Comparison of ENCODE assay signal across 18 cellular contexts in the genomic region with DNA sequence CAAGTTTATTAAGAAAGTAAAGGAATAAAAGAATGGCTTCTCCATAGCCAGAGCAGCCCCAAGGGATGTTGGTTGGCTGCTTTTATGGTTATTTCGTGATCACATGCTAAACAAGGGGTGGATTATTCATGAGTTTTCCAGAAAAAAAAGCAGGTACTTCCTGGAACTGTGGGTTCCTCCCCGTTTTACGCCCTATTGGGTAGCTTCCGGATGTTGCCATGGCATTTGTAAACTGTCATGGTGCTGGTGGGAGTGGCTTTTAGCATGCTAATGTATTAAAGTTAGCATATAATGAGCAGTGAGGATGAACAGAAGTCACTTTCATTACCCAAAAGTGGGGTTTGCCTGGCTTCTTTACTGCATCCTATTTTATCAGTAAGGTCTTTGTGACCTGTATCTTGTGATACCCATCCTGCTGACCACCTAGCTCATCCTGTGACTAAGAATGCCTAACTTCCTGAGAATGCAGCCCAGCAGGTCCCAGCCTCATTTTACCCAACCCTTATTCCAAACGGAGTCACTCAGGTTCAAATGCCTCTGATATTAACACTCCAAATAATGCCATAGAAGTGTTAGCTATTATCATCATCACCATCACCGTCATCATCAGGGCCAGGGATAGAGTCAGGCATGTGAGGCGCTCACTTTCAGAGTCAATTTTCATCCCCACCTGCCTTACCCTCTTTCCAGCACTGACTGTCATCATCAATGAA.
DNase-seq lines count a peak whose midpoint lies in the region; ATAC-seq, FAIRE-seq and TF ChIP-seq lines count a peak whose summit lies in the region.
"Had no signal": no experiment of that assay in that cellular context is flagged by ENCODE, and none has a peak within 500 bp of the region (broad histone marks: within the 10 kb centered on the region; RNA-seq: fewer than 3 reads in every experiment).

No MANE protein-coding gene starts in this region.

- ATAC-seq in HepG2 (no peak), right lobe of liver (no peak), HG02885 (IDR thresholded peaks at IDR 0.05; ENCODE audit: poor library complexity, unreplicated experiment) (no peak), upper lobe of right lung (no peak)

- H3K4me2 ChIP-seq in HepG2 (ENCODE audit: low read depth, low read length): no peak overlapping the region
- H3K4me2 ChIP-seq: BLaER1 treated with 17β-estradiol and CSF1 and Interleukin-3, amounts not matched to agents 10 nM and 100 nM; PC-9 had no signal

- no peak for FAIRE-seq in HepG2 (lab: Jason Lieb, UNC)
- FAIRE-seq: GM12892, H54 had no signal

- H3K9me3 Mint-ChIP-seq in neural crest cell: no peaks in the 10 kb centered on the region
- H3K9me3 Mint-ChIP-seq: HFFc6 had no signal

- POLR2A ChIA-PET in HepG2 (lab: Yijun Ruan, JAX): no interaction called here

- no peak overlapping the region for H3K4me3 Mint-ChIP-seq in neural crest cell
- H3K4me3 Mint-ChIP-seq: HFFc6 had no signal

- no peaks in the 10 kb centered on the region for H3K9me3 ChIP-seq in HepG2 (ENCODE audit: low read length)
- no peaks in the 10 kb centered on the region for H3K9me3 ChIP-seq in right lobe of liver
- no peaks in the 10 kb centered on the region for H3K9me3 ChIP-seq in upper lobe of right lung
- H3K9me3 ChIP-seq: BLaER1 treated with 17β-estradiol and CSF1 and Interleukin-3, amounts not matched to agents 10 nM and 100 nM; MG63 had no signal

- H2AFZ ChIP-seq in HepG2 (ENCODE audit: low read length): no peak overlapping the region
- H2AFZ ChIP-seq: PC-9 had no signal

- no peaks in the 10 kb centered on the region for H3K36me3 Mint-ChIP-seq in neural crest cell (ENCODE audit: low read depth)

- TF ChIP-seq CTCF in HepG2 (CRISPR knock-in tag; IDR thresholded peaks at IDR 0.05) (no peak), right lobe of liver (IDR thresholded peaks at IDR 0.05) (no peak), neural crest cell (conservative IDR thresholded peaks at IDR 0.05) (no peak), foreskin fibroblast (IDR thresholded peaks at IDR 0.05; ENCODE audit: low read depth, low read length) (no peak), upper lobe of right lung (IDR thresholded peaks at IDR 0.05) (no peak)

- BruUV-seq in HepG2 (replicated peaks; lab: Mats Ljungman, UMichigan): no TSS peak

- 18% methylated on average over 7 of the region's 7 CpGs for WGBS in HepG2 (ENCODE audit: low lambda C conversion rate)
- 67% methylated on average over 7 of the region's 7 CpGs for WGBS in right lobe of liver (ENCODE audit: insufficient coverage, low coverage, low lambda C conversion rate, missing lambda C conversion rate)

- DNase-seq in HepG2 (ENCODE audit: low spot score) (no peak), right lobe of liver (no peak), foreskin melanocyte (peak; percentile 21), neural crest cell (ENCODE audit: low read depth, low spot score) (no peak), foreskin fibroblast (no peak), upper lobe of right lung (no peak), RKO (ENCODE audit: low spot score) (no peak)
- DNase-seq: HFFc6, MG63, NCI-H1092, NCI-H146, NCI-H510A, NCI-H82, PC-9 had no signal

- CTCF ChIA-PET in HepG2 (lab: Yijun Ruan, JAX; ENCODE audit: low intra/inter-chr PET ratio, low total read pairs): interaction anchor here (3.5 kb wide), 1 partner anchor 185 kb away, joined by 35 read pairs; no protein-coding TSS in a partner anchor

- H4K20me1 ChIP-seq in HepG2 (ENCODE audit: insufficient read depth, low read length): no peaks in the 10 kb centered on the region
- H4K20me1 ChIP-seq: BLaER1 treated with 17β-estradiol and CSF1 and Interleukin-3, amounts not matched to agents 10 nM and 100 nM had no signal

- H3K79me2 ChIP-seq in HepG2 (ENCODE audit: insufficient read depth, low read length): no peaks in the 10 kb centered on the region

- no peaks in the 10 kb centered on the region for H3K4me1 ChIP-seq in HepG2 (ENCODE audit: insufficient read depth, low read length)
- peaks cover 0 to 4% (median 0%) of the 10 kb centered on the region in 4 donors for H3K4me1 ChIP-seq in right lobe of liver
- H3K4me1 ChIP-seq in upper lobe of right lung: no peaks in the 10 kb centered on the region

- TF ChIP-seq POLR2A in HepG2 (IDR thresholded peaks at IDR 0.05; ENCODE audit: insufficient read depth in 1 of 2, low read depth in 2 of 2, low read length in 2 of 2) (no peak), right lobe of liver (IDR thresholded peaks at IDR 0.05) (no peak)

- H3K27ac Mint-ChIP-seq in neural crest cell (ENCODE audit: unreplicated experiment): peak overlapping the region; percentile 31
- H3K27ac Mint-ChIP-seq: HFFc6 had no signal

- no peak for TF ChIP-seq EP300 in HepG2 (IDR thresholded peaks at IDR 0.05; ENCODE audit: low read depth in 2 of 2, low read length in 2 of 2)
- TF ChIP-seq EP300 in HepG2 (CRISPR knock-in tag; IDR thresholded peaks at IDR 0.05; ENCODE audit: borderline replicate concordance): no peak

- no peak for TF ChIP-seq RAD21 in HepG2 (CRISPR knock-in tag; IDR thresholded peaks at IDR 0.05)

- H3K36me3 ChIP-seq in HepG2 (replicated peaks in 1 of 2; ENCODE audit: control insufficient read depth in 1 of 2, insufficient read depth in 2 of 2, low read length in 2 of 2) (no peaks in the 10 kb centered on the region), right lobe of liver (no peaks in the 10 kb centered on the region), upper lobe of right lung (no peaks in the 10 kb centered on the region)
- H3K36me3 ChIP-seq: BLaER1 treated with 17β-estradiol and CSF1 and Interleukin-3, amounts not matched to agents 10 nM and 100 nM; MG63 had no signal

- H3K4me1 Mint-ChIP-seq in neural crest cell: peaks cover 5% of the 10 kb centered on the region

- no peaks in the 10 kb centered on the region for H3K27me3 Mint-ChIP-seq in neural crest cell (ENCODE audit: low read depth)

- H3K27ac ChIP-seq in HepG2 (ENCODE audit: extremely low read length, insufficient read depth, low read length) (no peak overlapping the region), right lobe of liver (no peak overlapping the region), upper lobe of right lung (no peak overlapping the region)
- H3K27ac ChIP-seq: BLaER1 treated with 17β-estradiol and CSF1 and Interleukin-3, amounts not matched to agents 10 nM and 100 nM; PC-9 had no signal

- no peak overlapping the region for H3K4me3 ChIP-seq in HepG2 (replicated peaks in 1 of 3; ENCODE audit: insufficient read depth in 1 of 3, low read depth in 2 of 3, low read length in 3 of 3)
- no peak overlapping the region for H3K4me3 ChIP-seq in right lobe of liver
- H3K4me3 ChIP-seq in foreskin fibroblast (ENCODE audit: low read depth in 1 of 2, low read length in 2 of 2): no peak overlapping the region
- H3K4me3 ChIP-seq in upper lobe of right lung: no peak overlapping the region
- H3K4me3 ChIP-seq: BLaER1 treated with 17β-estradiol and CSF1 and Interleukin-3, amounts not matched to agents 10 nM and 100 nM; MG63; PC-9 had no signal

- H3K27me3 ChIP-seq in HepG2 (ENCODE audit: control insufficient read depth in 1 of 2, insufficient read depth in 2 of 2, low read length in 2 of 2) (no peaks in the 10 kb centered on the region; a peak in 1 of 5 replicates), right lobe of liver (no peaks in the 10 kb centered on the region), upper lobe of right lung (no peaks in the 10 kb centered on the region)
- H3K27me3 ChIP-seq: BLaER1 treated with 17β-estradiol and CSF1 and Interleukin-3, amounts not matched to agents 10 nM and 100 nM; MG63 had no signal

- intact Hi-C loops in HepG2 (cut with micrococcal nuclease; ENCODE audit: unreplicated experiment) (loop anchor here (5.0 to 10.0 kb wide), 2 partner anchors 669 to 727 kb away; no protein-coding TSS in a partner anchor), right lobe of liver (cut with DNase I) (loop anchor here in 1 of 2 donors (10.0 kb wide), 2 partner anchors 201 to 411 kb away; no protein-coding TSS in a partner anchor), upper lobe of right lung (cut with DNase I) (no loop called here)

- H3K9ac ChIP-seq in HepG2 (ENCODE audit: insufficient read depth, low read depth, low read length): no peak overlapping the region
- H3K9ac ChIP-seq: BLaER1 treated with 17β-estradiol and CSF1 and Interleukin-3, amounts not matched to agents 10 nM and 100 nM had no signal

- in situ Hi-C loops in HepG2 (cut with HindIII; ENCODE audit: extremely low pct_ligation_motif_present, low pct_unique_long_range_greater_than_20kb): loop anchor here (5.0 to 10.0 kb wide), 2 partner anchors 669 to 842 kb away; no protein-coding TSS in a partner anchor

TF ChIP-seq in HepG2, 621 proteins besides CTCF, POLR2A, EP300 and RAD21:
- TF ChIP-seq, protein P1, sequence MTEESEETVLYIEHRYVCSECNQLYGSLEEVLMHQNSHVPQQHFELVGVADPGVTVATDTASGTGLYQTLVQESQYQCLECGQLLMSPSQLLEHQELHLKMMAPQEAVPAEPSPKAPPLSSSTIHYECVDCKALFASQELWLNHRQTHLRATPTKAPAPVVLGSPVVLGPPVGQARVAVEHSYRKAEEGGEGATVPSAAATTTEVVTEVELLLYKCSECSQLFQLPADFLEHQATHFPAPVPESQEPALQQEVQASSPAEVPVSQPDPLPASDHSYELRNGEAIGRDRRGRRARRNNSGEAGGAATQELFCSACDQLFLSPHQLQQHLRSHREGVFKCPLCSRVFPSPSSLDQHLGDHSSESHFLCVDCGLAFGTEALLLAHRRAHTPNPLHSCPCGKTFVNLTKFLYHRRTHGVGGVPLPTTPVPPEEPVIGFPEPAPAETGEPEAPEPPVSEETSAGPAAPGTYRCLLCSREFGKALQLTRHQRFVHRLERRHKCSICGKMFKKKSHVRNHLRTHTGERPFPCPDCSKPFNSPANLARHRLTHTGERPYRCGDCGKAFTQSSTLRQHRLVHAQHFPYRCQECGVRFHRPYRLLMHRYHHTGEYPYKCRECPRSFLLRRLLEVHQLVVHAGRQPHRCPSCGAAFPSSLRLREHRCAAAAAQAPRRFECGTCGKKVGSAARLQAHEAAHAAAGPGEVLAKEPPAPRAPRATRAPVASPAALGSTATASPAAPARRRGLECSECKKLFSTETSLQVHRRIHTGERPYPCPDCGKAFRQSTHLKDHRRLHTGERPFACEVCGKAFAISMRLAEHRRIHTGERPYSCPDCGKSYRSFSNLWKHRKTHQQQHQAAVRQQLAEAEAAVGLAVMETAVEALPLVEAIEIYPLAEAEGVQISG (CRISPR knock-in tag; IDR thresholded peaks at IDR 0.05): no peak
- TF ChIP-seq HNRNPH1 (optimal IDR thresholded peaks at IDR 0.05; ENCODE audit: low read depth, low read length) (no peak), KMT2A (CRISPR knock-in tag; IDR thresholded peaks at IDR 0.05) (no peak), ZNF883 (CRISPR knock-in tag; IDR thresholded peaks at IDR 0.05; ENCODE audit: not compliant biosample characterization) (no peak), EED (CRISPR knock-in tag; IDR thresholded peaks at IDR 0.05) (no peak), CREB1 (IDR thresholded peaks at IDR 0.05) (peak; percentile 19; the same call in 1 of the 2 replicates), CREB1 (CRISPR knock-in tag; IDR thresholded peaks at IDR 0.05) (no peak), ZNF672 (CRISPR knock-in tag; IDR thresholded peaks at IDR 0.05) (no peak)
